ENCODE assay signal across 8 cellular contexts in the genomic region with DNA sequence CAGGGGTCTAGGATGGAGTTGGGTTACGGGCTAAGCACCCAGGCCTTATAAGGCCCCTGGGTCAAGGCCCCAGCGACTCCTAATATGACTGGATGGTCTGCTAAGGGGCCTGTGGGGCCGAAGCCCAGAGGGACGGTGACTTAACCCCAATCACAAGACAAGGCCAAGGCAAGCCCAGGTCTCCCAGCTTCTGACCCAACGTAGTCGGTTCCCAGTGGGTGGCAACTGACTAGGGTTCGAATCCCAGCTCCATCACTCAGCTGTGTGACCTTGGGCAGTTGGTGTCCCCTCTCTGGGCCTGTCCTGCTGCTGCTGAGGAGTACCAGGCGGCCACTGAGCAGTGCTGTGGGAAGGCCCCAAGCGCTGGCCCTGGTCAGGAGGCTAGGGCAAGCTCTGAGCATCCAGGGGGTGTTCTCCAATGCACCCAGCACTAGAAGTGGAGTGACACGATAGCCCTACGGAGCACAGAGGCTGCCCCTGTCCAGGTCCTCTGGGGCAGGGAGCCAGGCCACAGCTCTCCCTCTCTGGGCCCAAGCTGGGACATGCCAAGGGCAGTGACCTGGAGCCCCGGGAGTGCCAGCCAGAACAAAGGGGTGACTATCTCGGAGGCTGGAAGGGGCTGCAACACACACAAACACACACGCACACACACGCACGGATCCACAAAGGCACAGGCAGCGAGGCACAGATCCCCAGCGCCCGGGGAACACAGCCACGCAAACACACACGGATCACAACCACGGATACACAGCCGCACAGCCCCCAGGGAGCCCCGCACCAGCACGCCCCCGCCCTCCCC. TPM values are rescaled to one million over a fixed set of nuclear protein-coding genes. Genes with fewer than 3 reads are reported as not detected.
DNase-seq lines count a peak whose midpoint lies in the region; ATAC-seq and TF ChIP-seq lines count a peak whose summit lies in the region.

No MANE protein-coding gene starts in this region.

- H3K27me3 ChIP-seq in spleen (replicated peaks in 1 of 7): peaks cover 0 to 17% (median 4%) of the 10 kb centered on the region in 7 donors

- DNase-seq in HFF-Myc (ENCODE audit: extremely low read depth, low read depth): no peak
- DNase-seq in astrocyte of the spinal cord (ENCODE audit: low read depth, low spot score): no peak
- DNase-seq in iPS-NIHi11 (ENCODE audit: low spot score): peak; percentile 35
- peak; percentile 68 for DNase-seq in spleen
- DNase-seq in NCI-H187 (lab: John Stamatoyannopoulos, UW): no peak

- ATAC-seq in GM18861 (IDR thresholded peaks at IDR 0.05; ENCODE audit: unreplicated experiment): no peak
- no peak for ATAC-seq in HG03135 (IDR thresholded peaks at IDR 0.05; ENCODE audit: unreplicated experiment)
- no peak for ATAC-seq in GM21381 (IDR thresholded peaks at IDR 0.05; ENCODE audit: unreplicated experiment)

- peaks cover 14 to 87% (median 50%) of the 10 kb centered on the region in 6 donors for H3K4me1 ChIP-seq in spleen

- TF ChIP-seq POLR2A in spleen (IDR thresholded peaks at IDR 0.05): no peak

- peak overlapping the region; percentile 15 to 83 (median 78) for H3K27ac ChIP-seq in spleen

- TF ChIP-seq CTCF in HFF-Myc (IDR thresholded peaks at IDR 0.05; ENCODE audit: low read depth, low read length, missing control alignments) (no peak), astrocyte of the spinal cord (IDR thresholded peaks at IDR 0.05; ENCODE audit: low read depth, low read length) (no peak), spleen (IDR thresholded peaks at IDR 0.05 in 8 of 11, conservative IDR thresholded peaks at IDR 0.05 in 3 of 11) (no peak)

- peaks cover 0 to 13% (median 0%) of the 10 kb centered on the region in 6 donors for H3K36me3 ChIP-seq in spleen

- in situ Hi-C loops in astrocyte of the spinal cord (cut with HindIII; ENCODE audit: low sequenced_read_pairs): no loop called here

- H3K9me3 ChIP-seq in spleen: no peaks in the 10 kb centered on the region

- H3K4me3 ChIP-seq in HFF-Myc (replicated peaks; ENCODE audit: low read depth, low read length) (peak overlapping the region; percentile 46), astrocyte of the spinal cord (ENCODE audit: low read depth, low read length) (peak overlapping the region; percentile 53), spleen (peak overlapping the region; percentile 37 to 71 (median 40))

- intact Hi-C loops in spleen (cut with DNase I; ENCODE audit: low total_unique reads): no loop called here

- WGBS in spleen, 5 donors: 32 to 73% (median 40%) methylated on average over 8 to 26 of the region's 26 CpGs

RNA-seq across cellular contexts. Expression of a gene that starts 0.5 kb away (rescaled TPM):
- total RNA-seq in spleen: 10 to 100 TPM; 41.3 to 89.7 (median 59.7) TPM
- polyA plus RNA-seq in spleen: 10 to 100 TPM; 47.0 to 97.9 (median 82.7) TPM

RNA-seq across cellular contexts. Expression of a gene that starts 22.4 kb away (rescaled TPM):
- 100 to 1,000 TPM in 1 of 7 donors, 10 to 100 TPM in 6; 62.5 to 118 (median 75.9) TPM for total RNA-seq in spleen
- 10 to 100 TPM; 29.0 to 68.0 (median 31.7) TPM for polyA plus RNA-seq in spleen

RNA-seq across cellular contexts. Expression of a gene that starts 22.5 kb away (rescaled TPM):
- total RNA-seq in spleen: 100 to 1,000 TPM; 150 to 334 (median 247) TPM
- polyA plus RNA-seq in spleen: 10 to 100 TPM; 29.2 to 63.1 (median 47.8) TPM

RNA-seq across cellular contexts. Expression of a gene that starts 39.9 kb away (rescaled TPM):
- 10 to 100 TPM; 48.6 to 92.8 (median 65.8) TPM for total RNA-seq in spleen
- polyA plus RNA-seq in spleen: 10 to 100 TPM; 16.0 to 36.7 (median 19.5) TPM

RNA-seq across cellular contexts. Expression of a gene that starts 53.6 kb away (rescaled TPM):
- total RNA-seq in spleen: 1 to 10 TPM in 2 of 7 donors, under 1 TPM in 3, not detected in 2; 0.46 to 3.6 (median 0.94) TPM
- polyA plus RNA-seq in spleen: under 1 TPM; 0.13 to 0.51 (median 0.42) TPM

Comparison
In these comparisons a context has a peak if more than half of its experiments do, and no peak if none do; other contexts are left out.
1. DNase-seq: peak in iPS-NIHi11 (single experiment) and spleen (single experiment); none in HFF-Myc (single experiment), astrocyte of the spinal cord (single experiment) and NCI-H187 (0 of 2).
2. Peak in every context shown above with its lines, with median percentiles within 50 percentile points of each other: H3K4me3 ChIP-seq.